Comparison of ENCODE assay signal across 36 cellular contexts in the genomic region with DNA sequence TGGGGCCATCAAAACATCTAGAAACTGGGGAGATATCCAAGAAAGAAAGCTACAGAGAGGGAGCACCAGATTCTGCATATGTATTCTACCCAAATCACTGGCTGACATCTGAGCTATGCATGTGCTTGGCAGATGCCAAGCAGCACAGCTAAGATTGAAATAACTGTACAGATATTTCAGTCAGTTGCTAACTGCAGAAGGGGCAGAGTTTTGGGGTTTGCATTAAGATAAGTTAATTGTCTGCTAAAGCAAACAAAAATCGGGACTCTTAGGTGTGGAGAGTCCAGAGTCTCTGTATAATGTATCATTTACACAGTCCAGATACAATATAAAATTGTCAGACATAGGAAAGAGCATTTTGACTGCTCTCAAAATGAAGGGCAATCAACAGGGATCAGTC.
A peak's percentile ranks its signal among the peaks of the same experiment; 100 is the strongest.
DNase-seq lines count a peak whose midpoint lies in the region; ATAC-seq and TF ChIP-seq lines count a peak whose summit lies in the region.
"Had no signal": no experiment of that assay in that cellular context is flagged by ENCODE, and none has a peak within 500 bp of the region (broad histone marks: within the 10 kb centered on the region; RNA-seq: fewer than 3 reads in every experiment).

No MANE protein-coding gene starts in this region.

- TF ChIP-seq RAD21 in SK-N-SH (IDR thresholded peaks at IDR 0.05; ENCODE audit: low read length), result no peak

- peak in 1 of 2 experiments; percentile 78; a peak in 2 of 4 replicates for TF ChIP-seq EP300 in SK-N-SH (IDR thresholded peaks at IDR 0.05; ENCODE audit: borderline replicate concordance in 1 of 2, low read depth in 1 of 2, low read length in 1 of 2)

- H4K20me1 ChIP-seq in SK-N-SH (ENCODE audit: insufficient read depth), result no peaks in the 10 kb centered on the region

- H3K27me3 ChIP-seq in SK-N-SH (ENCODE audit: insufficient read depth) (no peaks in the 10 kb centered on the region), uterus (no peaks in the 10 kb centered on the region)
- H3K27me3 ChIP-seq: MG63, neutrophil, testis had no signal

- no peak overlapping the region for H3K4me2 ChIP-seq in SK-N-SH
- H3K4me2 ChIP-seq: smooth muscle cell had no signal

- H3K4me3 Mint-ChIP-seq in activated naive CD8-positive, alpha-beta T cell treated with anti-CD3 and anti-CD28 coated beads for 36 hours, result no peak overlapping the region
- H3K4me3 Mint-ChIP-seq: CD4-positive, CD25-positive, alpha-beta regulatory T cell; endodermal cell had no signal

- H3K27ac Mint-ChIP-seq in activated naive CD8-positive, alpha-beta T cell treated with anti-CD3 and anti-CD28 coated beads for 36 hours, result no peak overlapping the region
- H3K27ac Mint-ChIP-seq: CD4-positive, CD25-positive, alpha-beta regulatory T cell; endodermal cell had no signal

- ATAC-seq in GM19328 (IDR thresholded peaks at IDR 0.05; ENCODE audit: unreplicated experiment), result peak; percentile 9
- peak; percentile 7 for ATAC-seq in HG02852 (IDR thresholded peaks at IDR 0.05; ENCODE audit: unreplicated experiment)
- ATAC-seq in GM18870 (IDR thresholded peaks at IDR 0.05; ENCODE audit: unreplicated experiment), result no peak
- ATAC-seq: PC-3; right cardiac atrium; Right ventricle myocardium inferior; stimulated activated naive CD8-positive, alpha-beta T cell treated with anti-CD3 and anti-CD28 coated beads, Interleukin-15, Interleukin-2, amounts not matched to agents 100 U/mL and 50 U/mL, for 24 hours had no signal

- H3K4me1 ChIP-seq in SK-N-SH (ENCODE audit: control insufficient read depth in 1 of 2, insufficient read depth in 2 of 2, low read depth in 1 of 2, low read length in 1 of 2) (peaks cover 0 to 21% of the 10 kb centered on the region in 2 experiments; a peak in 2 of 4 replicates), uterus (no peaks in the 10 kb centered on the region)
- H3K4me1 ChIP-seq: HAP-1, testis had no signal

- peaks cover 6% of the 10 kb centered on the region for H3K9me3 Mint-ChIP-seq in activated naive CD8-positive, alpha-beta T cell treated with anti-CD3 and anti-CD28 coated beads for 36 hours
- H3K9me3 Mint-ChIP-seq: endodermal cell had no signal

- no peaks in the 10 kb centered on the region for H3K27me3 Mint-ChIP-seq in activated naive CD8-positive, alpha-beta T cell treated with anti-CD3 and anti-CD28 coated beads for 36 hours
- H3K27me3 Mint-ChIP-seq: CD4-positive, CD25-positive, alpha-beta regulatory T cell; naive B cell had no signal

- H3K4me3 ChIP-seq in AG10803 (ENCODE audit: low read length), result no peak overlapping the region
- H3K4me3 ChIP-seq in SK-N-SH (ENCODE audit: low read depth in 2 of 2, low read length in 1 of 2), result no peak overlapping the region
- H3K4me3 ChIP-seq in uterus, result no peak overlapping the region
- no peak overlapping the region for H3K4me3 ChIP-seq in lower leg skin (ENCODE audit: low read depth, poor library complexity, severe bottlenecking)
- H3K4me3 ChIP-seq: HAP-1, left ventricle myocardium inferior, MG63, smooth muscle cell, testis had no signal

- intact Hi-C loops in uterus (cut with DNase I; ENCODE audit: low total_unique reads), result no loop called here
- intact Hi-C loops in lower leg skin (cut with DNase I; ENCODE audit: low total_unique reads), result no loop called here

- WGBS in SK-N-SH (ENCODE audit: low lambda C conversion rate), result 10% methylated on average over 1 of the region's 1 CpG
- WGBS in lower leg skin, 2 donors, result 68 to 80% methylated on average over 1 of the region's 1 CpG

- DNase-seq in AG10803 (ENCODE audit: low read depth), result peak; percentile 6
- peak; percentile 27 for DNase-seq in SK-N-SH
- DNase-seq in uterus, result no peak
- no peak for DNase-seq in lower leg skin (ENCODE audit: low spot score in 2 of 2)
- DNase-seq in activated naive CD8-positive, alpha-beta T cell treated with anti-CD3 and anti-CD28 coated beads for 36 hours, result no peak
- DNase-seq: activated CD4-positive, alpha-beta T cell treated with anti-CD3 and anti-CD28 coated beads, Interleukin-2, amount 50 U/mL, for 48 hours; activated CD4-positive, CD25-positive, alpha-beta regulatory T cell treated with anti-CD3 and anti-CD28 coated beads, Interleukin-2, amount 50 U/mL, for 72 hours; activated naive CD4-positive, alpha-beta T cell; CD4-positive, CD25-positive, alpha-beta regulatory T cell; dermis blood vessel endothelial cell; endodermal cell; head of caudate nucleus; islet precursor cell; KG1; left ventricle myocardium inferior; MG63; naive B cell; NCI-H1105 treated with DMSO at 0.1 percent for 48 hours; NCI-H187 treated with DMSO at 0.1 percent for 48 hours; NCI-H2171 treated with DMSO at 0.1 percent for 48 hours; NCI-H510A treated with DMSO at 0.1 percent for 48 hours; NK-92 treated with Interleukin-12 subunit alpha and Interleukin-12 subunit beta, amount 100 ng/mL, for 24 hours; PC-3; posterior cingulate gyrus; right cardiac atrium; stimulated activated CD4-positive, alpha-beta T cell treated with anti-CD3 and anti-CD28 coated beads, Interleukin-1b, Interleukin-23, amount 100 ng/mL, for 48 hours; stimulated activated naive CD8-positive, alpha-beta T cell treated with anti-CD3 and anti-CD28 coated beads, Interleukin-15, Interleukin-2, amounts not matched to agents 100 U/mL and 50 U/mL, for 24 hours; testis had no signal

- no peaks in the 10 kb centered on the region for H3K79me2 ChIP-seq in SK-N-SH (ENCODE audit: insufficient read depth)

- no peaks in the 10 kb centered on the region for H3K9me3 ChIP-seq in SK-N-SH
- no peaks in the 10 kb centered on the region for H3K9me3 ChIP-seq in uterus
- H3K9me3 ChIP-seq: HAP-1, neutrophil, testis had no signal

- peaks cover 12% of the 10 kb centered on the region for H3F3A ChIP-seq in SK-N-SH (replicated peaks; ENCODE audit: insufficient read depth)

- peaks cover 0 to 19% of the 10 kb centered on the region in 2 experiments for H3K36me3 ChIP-seq in SK-N-SH (replicated peaks in 1 of 2; ENCODE audit: control insufficient read depth in 1 of 2, insufficient read depth in 2 of 2, low read length in 1 of 2)
- no peaks in the 10 kb centered on the region for H3K36me3 ChIP-seq in uterus
- H3K36me3 ChIP-seq: HAP-1, left ventricle myocardium inferior, MG63, neutrophil had no signal

- POLR2A ChIA-PET in SK-N-SH (lab: Yijun Ruan, JAX), result no interaction called here

- no peak overlapping the region for H2AFZ ChIP-seq in SK-N-SH (ENCODE audit: low read depth)

- H3K27ac ChIP-seq in SK-N-SH (ENCODE audit: low read depth in 2 of 2, low read length in 1 of 2), result peak overlapping the region in 1 of 2 experiments; percentile 76; a peak in 2 of 4 replicates
- no peak overlapping the region for H3K27ac ChIP-seq in uterus
- H3K27ac ChIP-seq: HL-60, left ventricle myocardium inferior, neutrophil, testis had no signal

- no peak overlapping the region for H3K9ac ChIP-seq in SK-N-SH

- TF ChIP-seq CTCF in AG10803 (conservative IDR thresholded peaks at IDR 0.05; ENCODE audit: low read length) (no peak), SK-N-SH (IDR thresholded peaks at IDR 0.05) (no peak), uterus (IDR thresholded peaks at IDR 0.05) (no peak), lower leg skin (IDR thresholded peaks at IDR 0.05) (no peak)

- H3K4me1 Mint-ChIP-seq in activated naive CD8-positive, alpha-beta T cell treated with anti-CD3 and anti-CD28 coated beads for 36 hours, result no peaks in the 10 kb centered on the region
- H3K4me1 Mint-ChIP-seq: endodermal cell had no signal

- no peaks in the 10 kb centered on the region; the same call in 1 of the 2 replicates for H3K9me2 ChIP-seq in SK-N-SH

- H3K36me3 Mint-ChIP-seq in activated naive CD8-positive, alpha-beta T cell treated with anti-CD3 and anti-CD28 coated beads for 36 hours, result peaks cover 20% of the 10 kb centered on the region

- TF ChIP-seq POLR2A in uterus (IDR thresholded peaks at IDR 0.05), result no peak
- TF ChIP-seq POLR2A in lower leg skin (IDR thresholded peaks at IDR 0.05), result no peak

- CTCF ChIA-PET in SK-N-SH (lab: Yijun Ruan, JAX), result interaction anchor here (0.5 to 1.2 kb wide), 3 partner anchors 14 to 22 kb away, joined by 3 to 4 read pairs (median 3); no protein-coding TSS in a partner anchor

TF ChIP-seq in SK-N-SH, 30 proteins besides CTCF, POLR2A, EP300 and RAD21:
- TF ChIP-seq, protein P1, sequence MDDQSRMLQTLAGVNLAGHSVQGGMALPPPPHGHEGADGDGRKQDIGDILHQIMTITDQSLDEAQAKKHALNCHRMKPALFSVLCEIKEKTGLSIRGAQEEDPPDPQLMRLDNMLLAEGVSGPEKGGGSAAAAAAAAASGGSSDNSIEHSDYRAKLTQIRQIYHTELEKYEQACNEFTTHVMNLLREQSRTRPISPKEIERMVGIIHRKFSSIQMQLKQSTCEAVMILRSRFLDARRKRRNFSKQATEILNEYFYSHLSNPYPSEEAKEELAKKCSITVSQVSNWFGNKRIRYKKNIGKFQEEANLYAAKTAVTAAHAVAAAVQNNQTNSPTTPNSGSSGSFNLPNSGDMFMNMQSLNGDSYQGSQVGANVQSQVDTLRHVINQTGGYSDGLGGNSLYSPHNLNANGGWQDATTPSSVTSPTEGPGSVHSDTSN (IDR thresholded peaks at IDR 0.05), result no peak
- TF ChIP-seq, protein P2, sequence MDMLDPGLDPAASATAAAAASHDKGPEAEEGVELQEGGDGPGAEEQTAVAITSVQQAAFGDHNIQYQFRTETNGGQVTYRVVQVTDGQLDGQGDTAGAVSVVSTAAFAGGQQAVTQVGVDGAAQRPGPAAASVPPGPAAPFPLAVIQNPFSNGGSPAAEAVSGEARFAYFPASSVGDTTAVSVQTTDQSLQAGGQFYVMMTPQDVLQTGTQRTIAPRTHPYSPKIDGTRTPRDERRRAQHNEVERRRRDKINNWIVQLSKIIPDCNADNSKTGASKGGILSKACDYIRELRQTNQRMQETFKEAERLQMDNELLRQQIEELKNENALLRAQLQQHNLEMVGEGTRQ (IDR thresholded peaks at IDR 0.05; ENCODE audit: borderline replicate concordance, low read depth, low read length), result no peak
- TF ChIP-seq TCF12 (IDR thresholded peaks at IDR 0.05), result peak; percentile 49
- TF ChIP-seq RCOR1 (IDR thresholded peaks at IDR 0.05; ENCODE audit: low read length), result peak; percentile 91
- no peak for TF ChIP-seq SIN3A (IDR thresholded peaks at IDR 0.05; ENCODE audit: borderline replicate concordance, low read depth, low read length)
- TF ChIP-seq GABPA (IDR thresholded peaks at IDR 0.05; ENCODE audit: low read depth), result no peak
- no peak for TF ChIP-seq TEAD4 (IDR thresholded peaks at IDR 0.05; ENCODE audit: borderline replicate concordance, insufficient read depth)
- TF ChIP-seq FOXJ3 (CRISPR knock-in tag; IDR thresholded peaks at IDR 0.05), result no peak
- TF ChIP-seq MXI1 (IDR thresholded peaks at IDR 0.05; ENCODE audit: low read depth, low read length), result peak; percentile 31; the same call in 1 of the 2 replicates
- TF ChIP-seq CHD2 (IDR thresholded peaks at IDR 0.05; ENCODE audit: low read length, partially characterized antibody), result peak; percentile 22
- TF ChIP-seq GATA2 (CRISPR knock-in tag; IDR thresholded peaks at IDR 0.05), result peak; percentile 70
- TF ChIP-seq NRF1 (IDR thresholded peaks at IDR 0.05; ENCODE audit: low read depth, low read length), result no peak
- TF ChIP-seq RXRA (IDR thresholded peaks at IDR 0.05; ENCODE audit: borderline replicate concordance, low read depth), result no peak

Comparison
In these comparisons a context has a peak if more than half of its experiments do, and no peak if none do; other contexts are left out.
1. DNase-seq: peak in AG10803 (single experiment) and SK-N-SH (single experiment); none in uterus (0 of 2), lower leg skin (0 of 2) and activated naive CD8-positive, alpha-beta T cell treated with anti-CD3 and anti-CD28 coated beads for 36 hours (single experiment).